ENCODE assay signal across 25 cellular contexts in genomic region chr4:99149620-99150019, GRCh38. TPM values are rescaled to one million over a fixed set of nuclear protein-coding genes. Genes with fewer than 3 reads are reported as not detected.
DNase-seq lines count a peak whose midpoint lies in the region; ATAC-seq and TF ChIP-seq lines count a peak whose summit lies in the region.
"Had no signal": no experiment of that assay in that cellular context is flagged by ENCODE, and none has a peak within 500 bp of the region (broad histone marks: within the 10 kb centered on the region; RNA-seq: fewer than 3 reads in every experiment).

No MANE protein-coding gene starts in this region.

- no peaks in the 10 kb centered on the region for H3K4me1 ChIP-seq in stomach
- H3K4me1 ChIP-seq: A549 had no signal

- peaks cover 0 to 4% (median 0%) of the 10 kb centered on the region in 4 donors for H3K36me3 ChIP-seq in stomach

- H3K4me3 ChIP-seq in stomach = no peak overlapping the region
- H3K4me3 ChIP-seq: A549, GM23338, SK-N-MC had no signal

- no peak for TF ChIP-seq EP300 in stomach (IDR thresholded peaks at IDR 0.05)

- H3K27ac ChIP-seq in stomach = no peak overlapping the region
- H3K27ac ChIP-seq: A549, C4-2B, SK-N-MC had no signal

- DNase-seq in OCI-M1 (lab: John Stamatoyannopoulos, UW) (peak; percentile 26), fibroblast of peridontal ligament (ENCODE audit: extremely low read depth) (peak; percentile 38), sciatic nerve (ENCODE audit: low spot score) (no peak), stomach (no peak), NCI-H446 treated with DMSO at 0.1 percent for 48 hours (lab: John Stamatoyannopoulos, UW) (no peak), AG20443 (ENCODE audit: low spot score) (no peak)
- DNase-seq: CD8-positive, alpha-beta memory T cell; DMS153; H9; Karpas-422; NCI-H1092; NCI-H1417 treated with DMSO at 0.1 percent for 48 hours; NCI-H1694 treated with DMSO at 0.1 percent for 48 hours; NCI-H2081; NCI-H2227 treated with DMSO at 0.1 percent for 48 hours; NCI-H510A; NCI-H69; SIG-M5 had no signal

- ATAC-seq in GM18867 (IDR thresholded peaks at IDR 0.05; ENCODE audit: unreplicated experiment) = peak; percentile 38
- peak; percentile 50 for ATAC-seq in sciatic nerve
- ATAC-seq: A549, GM23338 had no signal

- TF ChIP-seq CTCF in stomach (IDR thresholded peaks at IDR 0.05) = no peak

- no peaks in the 10 kb centered on the region for H3K9me3 ChIP-seq in stomach
- H3K9me3 ChIP-seq: A549 had no signal

- H3K27me3 ChIP-seq in stomach = no peaks in the 10 kb centered on the region

- intact Hi-C loops in sciatic nerve (cut with DNase I) (no loop called here), stomach (cut with DNase I; ENCODE audit: low total_unique reads) (no loop called here)

- WGBS in stomach, 5 donors = 48 to 97% (median 68%) methylated on average over 1 of the region's 1 CpG

- no peak for TF ChIP-seq POLR2A in stomach (IDR thresholded peaks at IDR 0.05)

RNA-seq across cellular contexts. Expression of gene ADH4, which starts 5.5 kb away (rescaled TPM):
- total RNA-seq in sciatic nerve (1.8 TPM), stomach (1 to 10 TPM in 1 of 5 donors, not detected in 4; 1.8 TPM)
- polyA plus RNA-seq in stomach = under 1 TPM in 2 of 3 donors, not detected in 1; 0.25 to 0.50 TPM
- total RNA-seq: CD8-positive, alpha-beta memory T cell; Daoy; G401; GM23338; H9 had no signal
- polyA plus RNA-seq: CD8-positive, alpha-beta memory T cell; GM23338 had no signal

Comparison
In these comparisons a context has a peak if more than half of its experiments do, and no peak if none do; other contexts are left out.
1. DNase-seq: peak in OCI-M1 (single experiment) and fibroblast of peridontal ligament (single experiment); none in sciatic nerve (single experiment), stomach (single experiment), NCI-H446 treated with DMSO at 0.1 percent for 48 hours (single experiment) and AG20443 (single experiment).